In the genomic region with DNA sequence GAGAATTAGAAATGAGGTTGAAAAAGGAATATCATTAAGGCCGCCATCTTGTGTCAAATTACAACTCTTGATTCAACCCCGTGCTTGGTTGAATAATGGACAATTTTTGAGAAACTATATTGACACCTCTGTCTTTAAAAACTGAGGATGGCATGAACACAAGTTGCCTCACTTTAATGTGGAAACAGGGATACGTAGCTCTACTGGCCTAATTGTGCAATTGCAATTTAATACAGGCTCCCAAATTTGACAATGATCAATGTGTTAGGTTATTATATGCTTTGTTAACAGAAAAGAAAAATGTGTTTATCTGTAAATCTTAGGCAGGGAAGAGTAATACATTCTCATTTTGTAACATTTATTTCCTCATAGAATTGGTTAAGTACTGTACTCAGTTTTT, we compare ENCODE assay signal across 1 cellular context.
TF ChIP-seq lines count a peak whose summit lies in the region.

No MANE protein-coding gene starts in this region.

TF ChIP-seq in HCT116, 20 proteins besides CTCF, POLR2A, EP300 and RAD21 (continued from another document):
- TF ChIP-seq YY1 (IDR thresholded peaks at IDR 0.05; ENCODE audit: extremely low read depth, insufficient replicate concordance, low read depth, low read length) (no peak), EZH2phosphoT487 (IDR thresholded peaks at IDR 0.05; ENCODE audit: borderline replicate concordance) (no peak), CEBPB (IDR thresholded peaks at IDR 0.05; ENCODE audit: low read depth) (no peak), SP1 (IDR thresholded peaks at IDR 0.05; ENCODE audit: low read depth) (no peak), EZH2 (IDR thresholded peaks at IDR 0.05) (no peak)
- TF ChIP-seq, protein P1, sequence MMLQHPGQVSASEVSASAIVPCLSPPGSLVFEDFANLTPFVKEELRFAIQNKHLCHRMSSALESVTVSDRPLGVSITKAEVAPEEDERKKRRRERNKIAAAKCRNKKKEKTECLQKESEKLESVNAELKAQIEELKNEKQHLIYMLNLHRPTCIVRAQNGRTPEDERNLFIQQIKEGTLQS (IDR thresholded peaks at IDR 0.05) = no peak
- TF ChIP-seq, protein P2, sequence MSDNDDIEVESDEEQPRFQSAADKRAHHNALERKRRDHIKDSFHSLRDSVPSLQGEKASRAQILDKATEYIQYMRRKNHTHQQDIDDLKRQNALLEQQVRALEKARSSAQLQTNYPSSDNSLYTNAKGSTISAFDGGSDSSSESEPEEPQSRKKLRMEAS (IDR thresholded peaks at IDR 0.05) = no peak
